ENCODE assay signal across 16 cellular contexts in genomic region chr7:157427811-157428553, GRCh38.
DNase-seq lines count a peak whose midpoint lies in the region; ATAC-seq and TF ChIP-seq lines count a peak whose summit lies in the region.
"Had no signal": no experiment of that assay in that cellular context is flagged by ENCODE, and none has a peak within 500 bp of the region (broad histone marks: within the 10 kb centered on the region; RNA-seq: fewer than 3 reads in every experiment).

No MANE protein-coding gene starts in this region.

- POLR2A ChIA-PET in PC-9 (lab: Charles Lee; ENCODE audit: unreplicated experiment): interaction anchor here (0.5 kb wide), 1 partner anchor 272 kb away, joined by 11 read pairs; no protein-coding TSS in a partner anchor

- no peak overlapping the region for H2BK5ac ChIP-seq in neuronal stem cell (ENCODE audit: low read length)

- peak; percentile 60 for DNase-seq in activated effector memory CD4-positive, alpha-beta T cell treated with anti-CD3 and anti-CD28 coated beads, Interleukin-2, amount 50 U/mL, for 16 hours
- no peak for DNase-seq in activated effector memory CD4-positive, alpha-beta T cell treated with Interleukin-2 at 50 U/mL for 16 hours
- DNase-seq in left ventricle myocardium inferior (peak; percentile 12), neuronal stem cell (ENCODE audit: low spot score) (no peak), PC-9 (no peak)
- no peak for DNase-seq in activated T-helper 2 cell treated with anti-CD3 and anti-CD28 coated beads, Interferon-gamma antibody, Interleukin-2, Interleukin-4, amounts not matched to agents 10 μg/mL and 5 μg/mL and 100 μg/mL, durations not matched to agents 14 hours and 24 hours and 36 hours (ENCODE audit: low spot score)
- DNase-seq: DMS53, H9, NCI-H1436 treated with DMSO at 0.1 percent for 48 hours, NCI-H2081 treated with DMSO at 0.1 percent for 48 hours, NCI-H524 had no signal

- peak overlapping the region; percentile 58 for H3K18ac ChIP-seq in neuronal stem cell (ENCODE audit: low read length)

- no peak overlapping the region for H4K91ac ChIP-seq in neuronal stem cell (ENCODE audit: low read depth, low read length, poor library complexity)

- no peak overlapping the region for H3K9ac ChIP-seq in BLaER1 treated with 17β-estradiol and CSF1 and Interleukin-3, amounts not matched to agents 10 nM and 100 nM
- no peak overlapping the region for H3K9ac ChIP-seq in neuronal stem cell (ENCODE audit: low read depth, low read length, poor library complexity)

- H3K27me3 ChIP-seq in BLaER1 treated with 17β-estradiol and CSF1 and Interleukin-3, amounts not matched to agents 10 nM and 100 nM: peaks cover 0 to 10% (median 0%) of the 10 kb centered on the region in 11 experiments; a peak in 3 of 22 replicates
- H3K27me3 ChIP-seq in left ventricle myocardium inferior (ENCODE audit: low read depth) (no peaks in the 10 kb centered on the region), neuronal stem cell (ENCODE audit: control insufficient read depth in 3 of 3, insufficient read depth in 3 of 3, low read depth in 1 of 3, low read length in 3 of 3) (no peaks in the 10 kb centered on the region), PC-9 (ENCODE audit: insufficient read depth, low read depth) (no peaks in the 10 kb centered on the region)

- no peaks in the 10 kb centered on the region for H3K36me3 Mint-ChIP-seq in activated T-helper 2 cell treated with anti-CD3 and anti-CD28 coated beads, Interferon-gamma antibody, Interleukin-2, Interleukin-4, amounts not matched to agents 10 μg/mL and 5 μg/mL and 100 μg/mL, durations not matched to agents 14 hours and 24 hours and 36 hours (ENCODE audit: low read depth)
- H3K36me3 Mint-ChIP-seq: CD4-positive, CD25-positive, alpha-beta regulatory T cell had no signal

- no peaks in the 10 kb centered on the region for H3K9me3 ChIP-seq in BLaER1 treated with 17β-estradiol and CSF1 and Interleukin-3, amounts not matched to agents 10 nM and 100 nM (replicated peaks in 1 of 11)
- no peaks in the 10 kb centered on the region for H3K9me3 ChIP-seq in left ventricle myocardium inferior (replicated peaks)
- no peaks in the 10 kb centered on the region for H3K9me3 ChIP-seq in neuronal stem cell (replicated peaks in 1 of 2; ENCODE audit: control insufficient read depth in 2 of 2, insufficient read depth in 1 of 2, low read depth in 1 of 2, low read length in 2 of 2)
- no peaks in the 10 kb centered on the region for H3K9me3 ChIP-seq in PC-9 (ENCODE audit: insufficient read depth, low read depth)
- H3K9me3 ChIP-seq: A549 had no signal

- H3K27ac ChIP-seq in BLaER1 treated with 17β-estradiol and CSF1 and Interleukin-3, amounts not matched to agents 10 nM and 100 nM: no peak overlapping the region
- H3K27ac ChIP-seq in left ventricle myocardium inferior (replicated peaks) (no peak overlapping the region), neuronal stem cell (replicated peaks; ENCODE audit: low read length) (no peak overlapping the region), PC-9 (no peak overlapping the region)
- H3K27ac ChIP-seq: A549 had no signal

- no peaks in the 10 kb centered on the region for H3K79me1 ChIP-seq in neuronal stem cell (ENCODE audit: low read depth, low read length)

- peak overlapping the region; percentile 64 for H3K14ac ChIP-seq in neuronal stem cell (ENCODE audit: low read length)

- TF ChIP-seq CTCF in left ventricle myocardium inferior (IDR thresholded peaks at IDR 0.05; ENCODE audit: borderline replicate concordance) (no peak), PC-9 (conservative IDR thresholded peaks at IDR 0.05) (no peak)

- peak overlapping the region; percentile 75 for H3K23ac ChIP-seq in neuronal stem cell (ENCODE audit: low read depth, low read length, poor library complexity)

- H2BK15ac ChIP-seq in neuronal stem cell (ENCODE audit: low read length): peak overlapping the region; percentile 21

- CTCF ChIA-PET in PC-9 (lab: Charles Lee): no interaction called here

- H3K4me2 ChIP-seq in BLaER1 treated with 17β-estradiol and CSF1 and Interleukin-3, amounts not matched to agents 10 nM and 100 nM: peak overlapping the region in 7 of 11 experiments; percentile 10 to 88 (median 76); a peak in 8 of 22 replicates
- H3K4me2 ChIP-seq in neuronal stem cell (ENCODE audit: insufficient read depth, low read length, poor library complexity, severe bottlenecking): no peak overlapping the region
- no peak overlapping the region for H3K4me2 ChIP-seq in PC-9
- H3K4me2 ChIP-seq: A549 had no signal

- peaks cover 5% of the 10 kb centered on the region; the same call in 1 of the 2 replicates for H3F3A ChIP-seq in PC-9 (ENCODE audit: insufficient read depth, low read depth)

- H2BK120ac ChIP-seq in neuronal stem cell (ENCODE audit: low read depth, low read length): no peak overlapping the region

- H3K79me2 ChIP-seq in PC-9 (ENCODE audit: low read depth): no peaks in the 10 kb centered on the region

- H3K27ac Mint-ChIP-seq in activated T-helper 2 cell treated with anti-CD3 and anti-CD28 coated beads, Interferon-gamma antibody, Interleukin-2, Interleukin-4, amounts not matched to agents 10 μg/mL and 5 μg/mL and 100 μg/mL, durations not matched to agents 14 hours and 24 hours and 36 hours: no peak overlapping the region
- H3K27ac Mint-ChIP-seq: CD4-positive, CD25-positive, alpha-beta regulatory T cell had no signal

- H2AFZ ChIP-seq in neuronal stem cell (ENCODE audit: low read length) (no peak overlapping the region), PC-9 (no peak overlapping the region)

- no peak for ATAC-seq in HG03196 (IDR thresholded peaks at IDR 0.05; ENCODE audit: unreplicated experiment)
- ATAC-seq: A549, GM12878 had no signal

- intact Hi-C loops in left ventricle myocardium inferior (cut with micrococcal nuclease) (no loop called here), PC-9 (cut with micrococcal nuclease; ENCODE audit: unreplicated experiment) (no loop called here)
- intact Hi-C loops in activated T-helper 2 cell treated with anti-CD3 and anti-CD28 coated beads, Interferon-gamma antibody, Interleukin-2, Interleukin-4, amounts not matched to agents 10 μg/mL and 5 μg/mL and 100 μg/mL, durations not matched to agents 14 hours and 24 hours and 36 hours (cut with micrococcal nuclease): no loop called here

- H2BK12ac ChIP-seq in neuronal stem cell (ENCODE audit: low read length): peak overlapping the region; percentile 88

- no peak overlapping the region for H3K4me3 ChIP-seq in BLaER1 treated with 17β-estradiol and CSF1 and Interleukin-3, amounts not matched to agents 10 nM and 100 nM
- H3K4me3 ChIP-seq in left ventricle myocardium inferior (no peak overlapping the region), neuronal stem cell (ENCODE audit: low read length in 2 of 2) (no peak overlapping the region), PC-9 (no peak overlapping the region)
- H3K4me3 ChIP-seq: A549, GM12878 had no signal

- H3K9me2 ChIP-seq in PC-9 (ENCODE audit: insufficient read depth): no peaks in the 10 kb centered on the region

- no peaks in the 10 kb centered on the region for H3K9me3 Mint-ChIP-seq in activated T-helper 2 cell treated with anti-CD3 and anti-CD28 coated beads, Interferon-gamma antibody, Interleukin-2, Interleukin-4, amounts not matched to agents 10 μg/mL and 5 μg/mL and 100 μg/mL, durations not matched to agents 14 hours and 24 hours and 36 hours

- peak overlapping the region; percentile 29 for H4K8ac ChIP-seq in neuronal stem cell (ENCODE audit: low read depth, low read length)

- no peak overlapping the region for H3K4me3 Mint-ChIP-seq in activated T-helper 2 cell treated with anti-CD3 and anti-CD28 coated beads, Interferon-gamma antibody, Interleukin-2, Interleukin-4, amounts not matched to agents 10 μg/mL and 5 μg/mL and 100 μg/mL, durations not matched to agents 14 hours and 24 hours and 36 hours (ENCODE audit: low read depth)
- H3K4me3 Mint-ChIP-seq: CD4-positive, CD25-positive, alpha-beta regulatory T cell; H9 had no signal

- H3K4ac ChIP-seq in neuronal stem cell (ENCODE audit: low read length): no peak overlapping the region

- peaks cover 0 to 4% (median 0%) of the 10 kb centered on the region in 11 experiments; a peak in 1 of 22 replicates for H3K36me3 ChIP-seq in BLaER1 treated with 17β-estradiol and CSF1 and Interleukin-3, amounts not matched to agents 10 nM and 100 nM
- no peaks in the 10 kb centered on the region for H3K36me3 ChIP-seq in left ventricle myocardium inferior
- no peaks in the 10 kb centered on the region for H3K36me3 ChIP-seq in neuronal stem cell (replicated peaks in 1 of 2; ENCODE audit: control insufficient read depth in 2 of 2, insufficient read depth in 2 of 2, low read length in 2 of 2)
- H3K36me3 ChIP-seq in PC-9 (ENCODE audit: low read depth): no peaks in the 10 kb centered on the region

- WGBS in neuronal stem cell (ENCODE audit: extremely low coverage in 2 of 2, insufficient read length in 2 of 2, insufficient replicate concordance in 1 of 2), 2 donors: no CpG with 5 or more reads among the region's 23 CpGs

- H3K27me3 Mint-ChIP-seq in activated T-helper 2 cell treated with anti-CD3 and anti-CD28 coated beads, Interferon-gamma antibody, Interleukin-2, Interleukin-4, amounts not matched to agents 10 μg/mL and 5 μg/mL and 100 μg/mL, durations not matched to agents 14 hours and 24 hours and 36 hours (ENCODE audit: low read depth): no peaks in the 10 kb centered on the region
- H3K27me3 Mint-ChIP-seq: CD4-positive, CD25-positive, alpha-beta regulatory T cell had no signal

- peaks cover 20 to 67% (median 44%) of the 10 kb centered on the region in 10 experiments for H3K4me1 ChIP-seq in BLaER1 treated with 17β-estradiol and CSF1 and Interleukin-3, amounts not matched to agents 10 nM and 100 nM
- H3K4me1 ChIP-seq in left ventricle myocardium inferior: peaks cover 27% of the 10 kb centered on the region
- peaks cover 6 to 13% of the 10 kb centered on the region in 2 donors for H3K4me1 ChIP-seq in neuronal stem cell (ENCODE audit: control insufficient read depth in 2 of 2, insufficient read depth in 1 of 2, low read depth in 1 of 2, low read length in 2 of 2)
- no peaks in the 10 kb centered on the region for H3K4me1 ChIP-seq in PC-9 (replicated peaks; ENCODE audit: insufficient read depth)

- no TSS peak for BruUV-seq in PC-9 (replicated peaks; lab: Mats Ljungman, UMichigan)

- peaks cover 7% of the 10 kb centered on the region for H3K4me1 Mint-ChIP-seq in activated T-helper 2 cell treated with anti-CD3 and anti-CD28 coated beads, Interferon-gamma antibody, Interleukin-2, Interleukin-4, amounts not matched to agents 10 μg/mL and 5 μg/mL and 100 μg/mL, durations not matched to agents 14 hours and 24 hours and 36 hours (ENCODE audit: low read depth)

- H2AK5ac ChIP-seq in neuronal stem cell (ENCODE audit: low read depth, low read length): peak overlapping the region; percentile 94

- peaks cover 0 to 63% (median 5%) of the 10 kb centered on the region in 11 experiments; a peak in 9 of 22 replicates for H4K20me1 ChIP-seq in BLaER1 treated with 17β-estradiol and CSF1 and Interleukin-3, amounts not matched to agents 10 nM and 100 nM
- peaks cover 10% of the 10 kb centered on the region; the same call in 1 of the 2 replicates for H4K20me1 ChIP-seq in PC-9 (ENCODE audit: insufficient read depth)

Comparison
In these comparisons a context has a peak if more than half of its experiments do, and no peak if none do; other contexts are left out.
1. DNase-seq: peak in activated effector memory CD4-positive, alpha-beta T cell treated with anti-CD3 and anti-CD28 coated beads, Interleukin-2, amount 50 U/mL, for 16 hours (single experiment) and left ventricle myocardium inferior (single experiment); none in activated effector memory CD4-positive, alpha-beta T cell treated with Interleukin-2 at 50 U/mL for 16 hours (single experiment), neuronal stem cell (single experiment), activated T-helper 2 cell treated with anti-CD3 and anti-CD28 coated beads, Interferon-gamma antibody, Interleukin-2, Interleukin-4, amounts not matched to agents 10 μg/mL and 5 μg/mL and 100 μg/mL, durations not matched to agents 14 hours and 24 hours and 36 hours (single experiment) and PC-9 (0 of 2).
2. H3K4me2 ChIP-seq: peak in BLaER1 treated with 17β-estradiol and CSF1 and Interleukin-3, amounts not matched to agents 10 nM and 100 nM (7 of 11); none in neuronal stem cell (single experiment) and PC-9 (single experiment).